Comparison of ENCODE assay signal across 34 cellular contexts in genomic region chr20:25209400-25209799, GRCh38.
"Had no signal": no experiment of that assay in that cellular context is flagged by ENCODE, and none has a peak within 500 bp of the region (broad histone marks: within the 10 kb centered on the region; RNA-seq: fewer than 3 reads in every experiment).

No MANE protein-coding gene starts in this region.

- H3K9me3 ChIP-seq: MG63 had no signal

- DNase-seq: Karpas-422, Kasumi-1, MG63, MM.1S, MV-4-11, NCI-H1048, NCI-H1092, NCI-H1092 treated with DMSO at 0.1 percent for 48 hours, NCI-H1105, NCI-H1105 treated with DMSO at 0.1 percent for 48 hours, NCI-H1417, NCI-H1417 treated with DMSO at 0.1 percent for 48 hours, NCI-H1436, NCI-H1436 treated with DMSO at 0.1 percent for 48 hours, NCI-H146, NCI-H1694, NCI-H1694 treated with DMSO at 0.1 percent for 48 hours, NCI-H187, NCI-H187 treated with DMSO at 0.1 percent for 48 hours, NCI-H1930, NCI-H2029, NCI-H2029 treated with DMSO at 0.1 percent for 48 hours, NCI-H2081, NCI-H2081 treated with DMSO at 0.1 percent for 48 hours, NCI-H2107, NCI-H2171, NCI-H2171 treated with DMSO at 0.1 percent for 48 hours, NCI-H2227 treated with DMSO at 0.1 percent for 48 hours, NCI-H226, NCI-H345, NCI-H446, NCI-H446 treated with DMSO at 0.1 percent for 48 hours, NCI-H510A had no signal

- H3K27ac ChIP-seq: KMS-11 had no signal

- H3K36me3 ChIP-seq: MG63 had no signal

- H3K27me3 ChIP-seq: MG63 had no signal

- H3K4me3 ChIP-seq: MG63 had no signal
